ENCODE assay signal across 1 cellular context in the genomic region with DNA sequence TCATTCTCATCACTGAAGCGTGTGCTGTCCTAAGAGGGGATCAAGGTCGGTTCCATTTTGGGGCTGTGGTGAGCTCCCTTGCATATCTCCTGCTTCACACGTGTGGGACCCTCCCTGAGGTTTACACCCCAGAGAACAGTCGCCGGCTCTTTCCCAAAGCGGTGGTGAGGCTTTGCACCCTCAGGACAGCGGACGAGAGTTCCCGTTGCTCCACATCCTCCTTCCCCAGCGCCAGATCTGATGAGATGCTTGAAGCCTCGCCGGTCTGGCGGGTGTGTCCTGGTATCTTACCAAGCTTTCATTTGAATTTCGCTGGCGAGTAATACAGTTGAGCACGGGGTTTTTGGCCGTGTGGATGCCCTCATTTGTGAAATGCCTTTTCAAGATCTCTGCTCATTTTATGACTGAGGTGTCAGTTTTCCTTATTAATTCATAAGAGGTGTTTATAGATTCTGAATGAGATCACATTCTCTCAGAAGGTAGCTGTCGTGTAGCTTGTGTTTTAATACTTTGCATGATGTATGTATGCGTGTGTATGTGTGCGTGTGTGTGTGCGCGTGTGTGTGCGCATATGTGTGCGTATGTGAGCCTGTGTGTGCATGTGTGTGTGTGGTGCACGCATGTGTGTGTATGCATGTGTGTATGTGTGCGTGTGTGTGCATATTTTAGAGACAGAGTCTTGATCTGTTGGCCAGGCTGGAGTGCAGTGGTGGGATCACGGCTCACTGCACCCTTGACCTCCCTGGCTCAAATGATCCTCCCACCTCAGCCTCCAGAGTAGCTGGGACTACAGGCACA.
TF ChIP-seq lines count a peak whose summit lies in the region.

No MANE protein-coding gene starts in this region.

TF ChIP-seq in HepG2, 621 proteins besides CTCF, POLR2A, EP300 and RAD21:
- TF ChIP-seq, protein P1, sequence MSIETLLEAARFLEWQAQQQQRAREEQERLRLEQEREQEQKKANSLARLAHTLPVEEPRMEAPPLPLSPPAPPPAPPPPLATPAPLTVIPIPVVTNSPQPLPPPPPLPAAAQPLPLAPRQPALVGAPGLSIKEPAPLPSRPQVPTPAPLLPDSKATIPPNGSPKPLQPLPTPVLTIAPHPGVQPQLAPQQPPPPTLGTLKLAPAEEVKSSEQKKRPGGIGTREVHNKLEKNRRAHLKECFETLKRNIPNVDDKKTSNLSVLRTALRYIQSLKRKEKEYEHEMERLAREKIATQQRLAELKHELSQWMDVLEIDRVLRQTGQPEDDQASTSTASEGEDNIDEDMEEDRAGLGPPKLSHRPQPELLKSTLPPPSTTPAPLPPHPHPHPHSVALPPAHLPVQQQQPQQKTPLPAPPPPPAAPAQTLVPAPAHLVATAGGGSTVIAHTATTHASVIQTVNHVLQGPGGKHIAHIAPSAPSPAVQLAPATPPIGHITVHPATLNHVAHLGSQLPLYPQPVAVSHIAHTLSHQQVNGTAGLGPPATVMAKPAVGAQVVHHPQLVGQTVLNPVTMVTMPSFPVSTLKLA (IDR thresholded peaks at IDR 0.05), result peak; percentile 74
- no peak for TF ChIP-seq FOXO1 (CRISPR knock-in tag; IDR thresholded peaks at IDR 0.05)
